9 cellular contexts compared by ENCODE assay signal in the genomic region with DNA sequence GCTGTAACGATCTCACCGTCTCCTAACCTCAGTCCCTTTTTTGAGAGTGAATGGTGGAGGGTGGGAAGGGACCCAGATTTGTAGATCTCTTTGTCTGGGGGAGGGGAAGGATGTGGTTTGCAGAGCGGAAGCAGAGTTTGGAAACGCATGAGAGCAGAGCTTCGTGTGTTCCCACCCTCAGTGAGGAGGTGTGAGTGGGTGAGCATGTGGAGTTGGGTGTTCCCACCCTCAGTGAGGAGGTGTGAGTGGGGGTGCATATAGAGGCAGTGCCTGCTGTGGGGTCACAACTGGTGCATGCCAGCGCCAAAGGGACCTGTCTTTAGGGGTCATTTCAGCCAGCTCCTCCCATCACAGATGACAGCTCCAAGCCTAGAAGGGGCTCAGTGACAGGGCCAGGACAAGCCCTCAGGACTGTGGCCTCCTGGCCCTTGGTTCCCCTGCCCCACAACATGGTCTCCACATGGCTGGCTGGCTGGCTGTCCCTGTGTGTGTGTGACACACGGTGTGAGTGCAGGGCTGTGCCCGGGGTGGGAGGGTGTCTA. TPM values are rescaled to one million over a fixed set of nuclear protein-coding genes. Genes with fewer than 3 reads are reported as not detected.
DNase-seq lines count a peak whose midpoint lies in the region; ATAC-seq, FAIRE-seq and TF ChIP-seq lines count a peak whose summit lies in the region.
"Had no signal": no experiment of that assay in that cellular context is flagged by ENCODE, and none has a peak within 500 bp of the region (broad histone marks: within the 10 kb centered on the region; RNA-seq: fewer than 3 reads in every experiment).

No MANE protein-coding gene starts in this region.

- H3K4me1 Mint-ChIP-seq in T-cell = peaks cover 72 to 83% (median 79%) of the 10 kb centered on the region in 3 donors
- peaks cover 71% of the 10 kb centered on the region for H3K4me1 Mint-ChIP-seq in activated naive CD4-positive, alpha-beta T cell treated with anti-CD3 and anti-CD28 coated beads for 36 hours (ENCODE audit: low read depth)

- H3K79me2 ChIP-seq in DOHH2 (ENCODE audit: control insufficient read depth, low read length) = peaks cover 23% of the 10 kb centered on the region
- H3K79me2 ChIP-seq in PC-3 (ENCODE audit: low read length) = peaks cover 23% of the 10 kb centered on the region

- no peak overlapping the region for H2AFZ ChIP-seq in PC-3 (ENCODE audit: low read length)

- no peak for FAIRE-seq in HTR-8/SVneo (lab: Jason Lieb, UNC)
- FAIRE-seq: islet of Langerhans had no signal

- H3K9me3 ChIP-seq in DOHH2 (ENCODE audit: control insufficient read depth, insufficient read depth, low read length) (no peaks in the 10 kb centered on the region), PC-3 (ENCODE audit: low read length) (no peaks in the 10 kb centered on the region)

- DNase-seq in T-cell (peak; percentile 49 to 85 (median 76)), COLO668 (lab: John Stamatoyannopoulos, UW; ENCODE audit: unreplicated experiment) (no peak), HTR-8/SVneo (ENCODE audit: insufficient read length, low spot score) (no peak), nucleus accumbens (lab: John Stamatoyannopoulos, UW) (no peak), PC-3 (no peak)
- peak; percentile 79 for DNase-seq in activated naive CD4-positive, alpha-beta T cell treated with anti-CD3 and anti-CD28 coated beads for 36 hours
- peak; percentile 63 for DNase-seq in stimulated activated CD4-positive, alpha-beta T cell treated with anti-CD3 and anti-CD28 coated beads, Interleukin-1b, Interleukin-23, amount 100 ng/mL, for 48 hours

- H3K27me3 ChIP-seq in DOHH2 (ENCODE audit: control insufficient read depth, low read length) (no peaks in the 10 kb centered on the region), PC-3 (ENCODE audit: low read length) (no peaks in the 10 kb centered on the region)

- peak overlapping the region; percentile 90 to 97 for H3K27ac Mint-ChIP-seq in T-cell
- H3K27ac Mint-ChIP-seq in activated naive CD4-positive, alpha-beta T cell treated with anti-CD3 and anti-CD28 coated beads for 36 hours = peak overlapping the region; percentile 98

- TF ChIP-seq CTCF in DOHH2 (IDR thresholded peaks at IDR 0.05; ENCODE audit: low read depth, low read length, poor library complexity, severe bottlenecking) (no peak), PC-3 (conservative IDR thresholded peaks at IDR 0.05; ENCODE audit: low read depth, low read length) (no peak)

- intact Hi-C loops in activated naive CD4-positive, alpha-beta T cell treated with anti-CD3 and anti-CD28 coated beads for 36 hours (cut with micrococcal nuclease) = no loop called here
- intact Hi-C loops in PC-3 (cut with micrococcal nuclease) = no loop called here

- H3K9ac ChIP-seq in PC-3 (ENCODE audit: low read length) = no peak overlapping the region

- H3F3A ChIP-seq in DOHH2 (ENCODE audit: control insufficient read depth, insufficient read depth) (peaks cover 9% of the 10 kb centered on the region; the same call in 1 of the 2 replicates), PC-3 (ENCODE audit: low read length, unreplicated experiment) (no peaks in the 10 kb centered on the region)

- no peaks in the 10 kb centered on the region for H3K9me2 ChIP-seq in DOHH2 (replicated peaks; ENCODE audit: control insufficient read depth, low read length)
- H3K9me2 ChIP-seq in PC-3 (replicated peaks; ENCODE audit: low read length) = no peaks in the 10 kb centered on the region

- CTCF ChIA-PET in T-cell (lab: Charles Lee) (interaction anchor here (0.5 to 1.9 kb wide), 10 partner anchors 9 to 437 kb away, joined by 3 to 9 read pairs (median 4); a partner anchor contains a TSS), PC-3 (lab: Charles Lee) (interaction anchor here (0.6 kb wide), 1 partner anchor 79 kb away, joined by 5 read pairs; no protein-coding TSS in a partner anchor)
- CTCF ChIA-PET in activated naive CD4-positive, alpha-beta T cell treated with anti-CD3 and anti-CD28 coated beads for 36 hours (lab: Charles Lee) = interaction anchor here (1.0 to 3.6 kb wide), 10 partner anchors 12 to 208 kb away, joined by 3 to 17 read pairs (median 6); a partner anchor contains a TSS

- H3K36me3 ChIP-seq in DOHH2 (ENCODE audit: control insufficient read depth, low read length) (peaks cover 39% of the 10 kb centered on the region), PC-3 (ENCODE audit: low read depth, low read length) (no peaks in the 10 kb centered on the region)

- POLR2A ChIA-PET in T-cell (lab: Charles Lee) (interaction anchor here in 1 of 2 donors (0.6 kb wide), 1 partner anchor 28 kb away, joined by 6 read pairs; no protein-coding TSS in a partner anchor), PC-3 (lab: Charles Lee; ENCODE audit: unreplicated experiment) (no interaction called here)

- peak overlapping the region; percentile 46 to 70 (median 64) for H3K4me3 Mint-ChIP-seq in T-cell
- peak overlapping the region; percentile 58 for H3K4me3 Mint-ChIP-seq in activated naive CD4-positive, alpha-beta T cell treated with anti-CD3 and anti-CD28 coated beads for 36 hours

- H3K4me2 ChIP-seq in DOHH2 (ENCODE audit: low read length) (peak overlapping the region; percentile 67), PC-3 (ENCODE audit: low read length) (no peak overlapping the region)

- no peaks in the 10 kb centered on the region for H3K36me3 Mint-ChIP-seq in T-cell
- H3K36me3 Mint-ChIP-seq in activated naive CD4-positive, alpha-beta T cell treated with anti-CD3 and anti-CD28 coated beads for 36 hours (ENCODE audit: low read depth) = peaks cover 21% of the 10 kb centered on the region

- H3K4me1 ChIP-seq in DOHH2 (ENCODE audit: control insufficient read depth, low read length) = peaks cover 48% of the 10 kb centered on the region
- peaks cover 20% of the 10 kb centered on the region for H3K4me1 ChIP-seq in PC-3 (ENCODE audit: insufficient read depth, low read length)

- ATAC-seq in T-cell (replicated peaks in 1 of 4) (peak; percentile 59 to 64 (median 64)), PC-3 (no peak)

- H3K9me3 Mint-ChIP-seq in T-cell = no peaks in the 10 kb centered on the region
- peaks cover 3% of the 10 kb centered on the region for H3K9me3 Mint-ChIP-seq in activated naive CD4-positive, alpha-beta T cell treated with anti-CD3 and anti-CD28 coated beads for 36 hours

- no TSS peak for BruUV-seq in PC-3 (replicated peaks; lab: Mats Ljungman, UMichigan)

- peak overlapping the region; percentile 47 for H3K4me3 ChIP-seq in DOHH2 (ENCODE audit: low read length)
- H3K4me3 ChIP-seq in PC-3 (ENCODE audit: low read length) = no peak overlapping the region

- H3K27ac ChIP-seq in DOHH2 (ENCODE audit: low read depth, low read length) = peak overlapping the region; percentile 62
- no peak overlapping the region for H3K27ac ChIP-seq in PC-3 (ENCODE audit: low read length)

- H4K20me1 ChIP-seq in DOHH2 (ENCODE audit: control insufficient read depth, insufficient read depth, low read depth, low read length) = no peaks in the 10 kb centered on the region
- H4K20me1 ChIP-seq in PC-3 (ENCODE audit: low read length) = no peaks in the 10 kb centered on the region

- no peaks in the 10 kb centered on the region for H3K27me3 Mint-ChIP-seq in T-cell
- H3K27me3 Mint-ChIP-seq in activated naive CD4-positive, alpha-beta T cell treated with anti-CD3 and anti-CD28 coated beads for 36 hours (ENCODE audit: low read depth) = no peaks in the 10 kb centered on the region

RNA-seq across cellular contexts. Expression of a gene that starts 1.8 kb away (rescaled TPM):
- total RNA-seq in T-cell = 10 to 100 TPM; 10.7 to 21.5 (median 17.7) TPM
- total RNA-seq in activated naive CD4-positive, alpha-beta T cell treated with anti-CD3 and anti-CD28 coated beads for 36 hours = 10 to 100 TPM; 35.1 to 35.8 TPM
- total RNA-seq in PC-3 (2014; rRNA removed) = 13.7 and 14.1 TPM in 2 replicates

RNA-seq across cellular contexts. Expression of a gene that starts 19.8 kb away (rescaled TPM):
- total RNA-seq in T-cell = under 1 TPM in 3 of 5 donors, not detected in 2; 0.28 to 0.69 (median 0.53) TPM
- total RNA-seq in activated naive CD4-positive, alpha-beta T cell treated with anti-CD3 and anti-CD28 coated beads for 36 hours = 1 to 10 TPM; 1.2 TPM
- 14.1 and 15.8 TPM in 2 replicates for total RNA-seq in PC-3 (2014; rRNA removed)

RNA-seq across cellular contexts. Expression of a gene that starts 23.3 kb away (rescaled TPM):
- total RNA-seq in T-cell = 100 to 1,000 TPM; 412 to 506 (median 480) TPM
- total RNA-seq in activated naive CD4-positive, alpha-beta T cell treated with anti-CD3 and anti-CD28 coated beads for 36 hours = 100 to 1,000 TPM; 170 to 177 TPM
- total RNA-seq in PC-3 (2014; rRNA removed) = 24.7 and 28.7 TPM in 2 replicates

RNA-seq across cellular contexts. Expression of a gene that starts 24.2 kb away (rescaled TPM):
- total RNA-seq in T-cell = 100 to 1,000 TPM in 3 of 5 donors, 10 to 100 TPM in 2; 81.2 to 116 (median 104) TPM
- total RNA-seq in activated naive CD4-positive, alpha-beta T cell treated with anti-CD3 and anti-CD28 coated beads for 36 hours = 100 to 1,000 TPM; 368 to 369 TPM
- total RNA-seq in PC-3 (2014; rRNA removed) = 366 and 441 TPM in 2 replicates

RNA-seq across cellular contexts. Expression of a gene that starts 53.6 kb away (rescaled TPM):
- total RNA-seq in T-cell (1 to 10 TPM in 1 of 5 donors, under 1 TPM in 4; 0.68 to 1.6 (median 0.90) TPM), PC-3 (2014; rRNA removed) (12.6 and 17.7 TPM in 2 replicates)
- total RNA-seq in activated naive CD4-positive, alpha-beta T cell treated with anti-CD3 and anti-CD28 coated beads for 36 hours = 10 to 100 TPM; 17.6 to 19.2 TPM

Comparison
In these comparisons a context has a peak if more than half of its experiments do, and no peak if none do; other contexts are left out.
1. DNase-seq: peak in T-cell (34 of 34), activated naive CD4-positive, alpha-beta T cell treated with anti-CD3 and anti-CD28 coated beads for 36 hours (single experiment) and stimulated activated CD4-positive, alpha-beta T cell treated with anti-CD3 and anti-CD28 coated beads, Interleukin-1b, Interleukin-23, amount 100 ng/mL, for 48 hours (single experiment); none in COLO668 (single experiment), HTR-8/SVneo (single experiment), nucleus accumbens (0 of 56) and PC-3 (single experiment).